Comparison of ENCODE assay signal across 15 cellular contexts in the genomic region with DNA sequence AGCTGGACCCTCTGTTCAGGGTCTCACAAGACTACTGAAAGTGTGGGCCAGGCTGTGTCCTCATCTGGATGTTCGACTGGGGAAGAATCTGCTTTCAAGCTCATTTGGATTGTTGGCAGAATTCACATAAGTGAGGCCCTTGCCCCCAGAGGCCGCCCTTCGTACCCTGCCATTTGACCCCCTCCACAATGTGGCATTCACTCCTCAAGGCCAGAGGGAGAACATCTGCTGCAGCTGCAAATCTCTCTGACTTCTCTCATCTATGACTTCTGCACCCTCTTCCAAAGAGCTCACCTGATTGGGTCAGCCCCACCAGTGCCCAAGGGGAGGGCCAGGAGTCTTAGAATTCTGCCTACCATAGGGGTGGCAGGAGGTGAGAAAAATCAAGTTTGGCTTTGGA. TPM values are rescaled to one million over a fixed set of nuclear protein-coding genes. Genes with fewer than 3 reads are reported as not detected.
DNase-seq lines count a peak whose midpoint lies in the region; ATAC-seq and TF ChIP-seq lines count a peak whose summit lies in the region.
"Had no signal": no experiment of that assay in that cellular context is flagged by ENCODE, and none has a peak within 500 bp of the region (broad histone marks: within the 10 kb centered on the region; RNA-seq: fewer than 3 reads in every experiment).

No MANE protein-coding gene starts in this region.

- H3K27ac Mint-ChIP-seq in neural crest cell (ENCODE audit: unreplicated experiment): no peak overlapping the region
- H3K27ac Mint-ChIP-seq: CD14-positive monocyte; CD8-positive, alpha-beta T cell; H9 had no signal

- H3K27ac ChIP-seq in BLaER1: peak overlapping the region; percentile 27; the same call in 1 of the 2 replicates
- H3K27ac ChIP-seq in BLaER1 treated with 17β-estradiol and CSF1 and Interleukin-3, amounts not matched to agents 10 nM and 100 nM: peak overlapping the region in 6 of 11 experiments; percentile 5 to 99 (median 26); a peak in 3 of 22 replicates

- peaks cover 2% of the 10 kb centered on the region for H3K9me3 Mint-ChIP-seq in neural crest cell
- H3K9me3 Mint-ChIP-seq: CD8-positive, alpha-beta T cell had no signal

- H3K9ac ChIP-seq in BLaER1: no peak overlapping the region
- H3K9ac ChIP-seq in BLaER1 treated with 17β-estradiol and CSF1 and Interleukin-3, amounts not matched to agents 10 nM and 100 nM: no peak overlapping the region

- peaks cover 4% of the 10 kb centered on the region for H3K27me3 Mint-ChIP-seq in neural crest cell (ENCODE audit: low read depth)

- DNase-seq in neural crest cell (ENCODE audit: low read depth, low spot score) (no peak), ureter (ENCODE audit: low spot score) (peak; percentile 19), NCI-H748 treated with DMSO at 0.1 percent for 48 hours (lab: John Stamatoyannopoulos, UW) (no peak)
- DNase-seq: ACHN, BE2C, Calu3, DMS79 treated with DMSO at 0.1 percent for 48 hours, GF-D8, H9 had no signal

- no peaks in the 10 kb centered on the region for H3K27me3 ChIP-seq in BLaER1
- no peaks in the 10 kb centered on the region for H3K27me3 ChIP-seq in BLaER1 treated with 17β-estradiol and CSF1 and Interleukin-3, amounts not matched to agents 10 nM and 100 nM
- H3K27me3 ChIP-seq: BE2C had no signal

- no peak overlapping the region for H3K4me2 ChIP-seq in BLaER1
- H3K4me2 ChIP-seq in BLaER1 treated with 17β-estradiol and CSF1 and Interleukin-3, amounts not matched to agents 10 nM and 100 nM: no peak overlapping the region

- H3K4me3 Mint-ChIP-seq in neural crest cell: peak overlapping the region; percentile 29
- H3K4me3 Mint-ChIP-seq: CD14-positive monocyte; CD8-positive, alpha-beta T cell; H9 had no signal

- no peak for TF ChIP-seq CTCF in neural crest cell (conservative IDR thresholded peaks at IDR 0.05)

- H3K36me3 ChIP-seq in BLaER1: no peaks in the 10 kb centered on the region; the same call in 1 of the 2 replicates
- peaks cover 0 to 9% (median 0%) of the 10 kb centered on the region in 11 experiments; a peak in 5 of 22 replicates for H3K36me3 ChIP-seq in BLaER1 treated with 17β-estradiol and CSF1 and Interleukin-3, amounts not matched to agents 10 nM and 100 nM
- H3K36me3 ChIP-seq: BE2C had no signal

- no peaks in the 10 kb centered on the region for H4K20me1 ChIP-seq in BLaER1
- H4K20me1 ChIP-seq in BLaER1 treated with 17β-estradiol and CSF1 and Interleukin-3, amounts not matched to agents 10 nM and 100 nM: no peaks in the 10 kb centered on the region; a peak in 2 of 22 replicates

- H3K4me1 ChIP-seq in BLaER1: peaks cover 55% of the 10 kb centered on the region
- peaks cover 3 to 50% (median 43%) of the 10 kb centered on the region in 10 experiments for H3K4me1 ChIP-seq in BLaER1 treated with 17β-estradiol and CSF1 and Interleukin-3, amounts not matched to agents 10 nM and 100 nM
- H3K4me1 ChIP-seq: BE2C had no signal

- peaks cover 17% of the 10 kb centered on the region for H3K4me1 Mint-ChIP-seq in neural crest cell

- H3K36me3 Mint-ChIP-seq in neural crest cell (ENCODE audit: low read depth): no peaks in the 10 kb centered on the region
- H3K36me3 Mint-ChIP-seq: CD14-positive monocyte had no signal

- H3K9me3 ChIP-seq in BLaER1: peaks cover 20% of the 10 kb centered on the region
- peaks cover 9 to 40% (median 21%) of the 10 kb centered on the region in 11 experiments; a peak in 21 of 22 replicates for H3K9me3 ChIP-seq in BLaER1 treated with 17β-estradiol and CSF1 and Interleukin-3, amounts not matched to agents 10 nM and 100 nM (replicated peaks in 1 of 11)
- H3K9me3 ChIP-seq: BE2C had no signal

- H3K4me3 ChIP-seq in BLaER1: no peak overlapping the region
- no peak overlapping the region for H3K4me3 ChIP-seq in BLaER1 treated with 17β-estradiol and CSF1 and Interleukin-3, amounts not matched to agents 10 nM and 100 nM

- ATAC-seq in GM19467 (IDR thresholded peaks at IDR 0.05; ENCODE audit: unreplicated experiment): no peak
- ATAC-seq: CD8-positive, alpha-beta T cell had no signal

RNA-seq across cellular contexts. Expression of gene CNDP2, which starts 3.9 kb away (rescaled TPM):
- total RNA-seq in neural crest cell: 194 and 204 TPM in 2 replicates
- 344 TPM for total RNA-seq in ureter

RNA-seq across cellular contexts. Expression of gene DIPK1C, which starts 35.2 kb away (rescaled TPM):
- total RNA-seq in neural crest cell (not detected in 2 replicates), ureter (not detected)
- total RNA-seq: Calu3; CD8-positive, alpha-beta T cell; H1; H9 had no signal

RNA-seq across cellular contexts. Expression of gene CNDP1, which starts 42.0 kb away (rescaled TPM):
- 0.56 and 0.59 TPM in 2 replicates for total RNA-seq in neural crest cell
- 0.31 TPM for total RNA-seq in ureter
- total RNA-seq: Calu3, H1, H9 had no signal
